In the genomic region with DNA sequence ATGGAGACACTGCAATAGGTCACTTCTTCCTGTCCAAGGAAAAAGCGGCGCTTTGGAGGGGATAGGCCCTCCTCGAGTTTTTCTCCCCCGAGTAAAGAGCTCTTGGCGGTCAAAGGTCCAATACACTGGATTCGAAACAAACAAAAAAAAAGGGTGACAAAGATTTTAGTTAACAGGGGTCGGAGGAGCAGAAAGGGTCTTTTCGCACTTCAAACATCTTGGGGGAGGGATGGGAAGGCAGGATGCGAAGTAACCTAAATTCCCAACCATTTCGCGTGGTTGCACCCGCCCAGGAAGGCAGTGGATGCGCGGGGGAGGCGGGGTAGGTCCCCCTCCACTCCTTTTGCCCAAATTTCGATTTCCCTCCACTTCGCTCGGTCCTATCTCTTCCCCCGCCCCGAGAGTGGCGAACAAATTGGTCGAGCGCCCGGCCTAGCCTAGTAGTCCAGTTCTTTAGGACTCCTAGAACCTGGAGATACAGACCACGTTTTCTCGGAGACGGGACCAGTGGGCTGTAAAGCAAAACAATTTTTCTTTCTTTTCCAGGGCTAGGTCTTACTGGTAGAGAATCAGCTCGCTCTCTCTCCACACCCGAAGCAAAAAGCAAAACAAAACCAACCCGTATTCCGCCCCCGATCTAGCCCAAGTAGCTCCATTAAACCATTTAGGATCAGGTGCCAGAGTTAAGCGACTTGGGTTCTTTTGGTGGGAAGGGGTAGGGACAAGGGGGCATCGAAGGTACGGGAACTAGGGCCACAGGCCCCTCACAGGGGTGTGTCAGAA, we compare ENCODE assay signal across 8 cellular contexts. TPM values are rescaled to one million over a fixed set of nuclear protein-coding genes. Genes with fewer than 3 reads are reported as not detected.
A peak's percentile ranks its signal among the peaks of the same experiment; 100 is the strongest.
DNase-seq lines count a peak whose midpoint lies in the region; ATAC-seq and TF ChIP-seq lines count a peak whose summit lies in the region.

No MANE protein-coding gene starts in this region.

- peak overlapping the region; percentile 65 for H3K4me3 ChIP-seq in AG04450 (ENCODE audit: low read depth, low read length)
- H3K4me3 ChIP-seq in OCI-LY7 (ENCODE audit: low read depth, low read length, poor library complexity, severe bottlenecking), result peak overlapping the region; percentile 84
- H3K4me3 ChIP-seq in astrocyte of the cerebellum (ENCODE audit: low read depth, low read length), result peak overlapping the region; percentile 44
- peak overlapping the region; percentile 78; the same call in 1 of the 2 replicates for H3K4me3 ChIP-seq in iPS DF 6.9 (ENCODE audit: low read length)
- peak overlapping the region; percentile 67 for H3K4me3 ChIP-seq in rectal smooth muscle tissue (ENCODE audit: low read length)

- TF ChIP-seq CTCF in AG04450 (IDR thresholded peaks at IDR 0.05; ENCODE audit: low read depth, low read length) (no peak), OCI-LY7 (conservative IDR thresholded peaks at IDR 0.05; ENCODE audit: low read length) (no peak), astrocyte of the cerebellum (IDR thresholded peaks at IDR 0.05; ENCODE audit: low read depth, low read length, missing control alignments) (no peak)

- in situ Hi-C loops in astrocyte of the cerebellum (cut with HindIII; ENCODE audit: low sequenced_read_pairs), result no loop called here

- BruUV-seq in OCI-LY7 (replicated peaks; lab: Mats Ljungman, UMichigan), result TSS peak; percentile 66

- H3K27ac ChIP-seq in AG04450 (ENCODE audit: low read depth, low read length), result peak overlapping the region; percentile 81
- peak overlapping the region; percentile 67 for H3K27ac ChIP-seq in OCI-LY7 (ENCODE audit: low read depth, low read length, poor library complexity, severe bottlenecking)
- H3K27ac ChIP-seq in iPS DF 6.9 (ENCODE audit: low read length), result no peak overlapping the region
- H3K27ac ChIP-seq in rectal smooth muscle tissue (ENCODE audit: low read depth, low read length), result peak overlapping the region; percentile 89

- DNase-seq in AG04450 (ENCODE audit: low read depth, low spot score), result no peak
- peak; percentile 31 for DNase-seq in OCI-LY7 (ENCODE audit: low spot score)
- DNase-seq in astrocyte of the cerebellum (ENCODE audit: low read depth), result no peak
- DNase-seq in iPS DF 6.9 (ENCODE audit: low read depth, low spot score), result no peak
- DNase-seq in DMS153 (lab: John Stamatoyannopoulos, UW), result no peak

- no CpG with 5 or more reads among the region's 35 CpGs for WGBS in iPS DF 6.9 (ENCODE audit: insufficient coverage, insufficient read length)

- H3K36me3 ChIP-seq in OCI-LY7 (ENCODE audit: insufficient read depth, low read length) (no peaks in the 10 kb centered on the region), iPS DF 6.9 (ENCODE audit: control insufficient read depth, insufficient read depth, low read length) (no peaks in the 10 kb centered on the region), rectal smooth muscle tissue (ENCODE audit: control insufficient read depth, insufficient read depth, low read length) (no peaks in the 10 kb centered on the region)

- POLR2A ChIA-PET in AG04450 (lab: Yijun Ruan, JAX), result interaction anchor here (0.6 to 0.8 kb wide), 3 partner anchors 39 to 131 kb away, joined by 3 read pairs; no protein-coding TSS in a partner anchor
- POLR2A ChIA-PET in OCI-LY7 (lab: Charles Lee), result interaction anchor here (0.5 to 1.0 kb wide), 4 partner anchors 20 to 228 kb away, joined by 3 to 6 read pairs (median 4); a partner anchor contains a TSS

- H3K4me1 ChIP-seq in OCI-LY7 (ENCODE audit: insufficient read depth, low read length, poor library complexity, severe bottlenecking), result peaks cover 14% of the 10 kb centered on the region
- no peaks in the 10 kb centered on the region for H3K4me1 ChIP-seq in iPS DF 6.9 (ENCODE audit: control insufficient read depth, insufficient read depth, low read length)
- no peaks in the 10 kb centered on the region for H3K4me1 ChIP-seq in rectal smooth muscle tissue (ENCODE audit: control insufficient read depth, insufficient read depth, low read length)

- H3K27me3 ChIP-seq in AG04450 (ENCODE audit: control insufficient read depth, insufficient read depth, low read length), result no peaks in the 10 kb centered on the region
- no peaks in the 10 kb centered on the region for H3K27me3 ChIP-seq in iPS DF 6.9 (ENCODE audit: control insufficient read depth, insufficient read depth, low read length)
- H3K27me3 ChIP-seq in rectal smooth muscle tissue (ENCODE audit: control insufficient read depth, insufficient read depth, low read length), result no peaks in the 10 kb centered on the region

- intact Hi-C loops in OCI-LY7 (cut with micrococcal nuclease; ENCODE audit: unreplicated experiment), result loop anchor here (1.0 to 5.0 kb wide), 4 partner anchors 59 to 253 kb away; no protein-coding TSS in a partner anchor

- peak overlapping the region; percentile 85 for H3K4me2 ChIP-seq in OCI-LY7 (ENCODE audit: low read length)

- no peaks in the 10 kb centered on the region for H3K9me2 ChIP-seq in OCI-LY7 (ENCODE audit: insufficient read depth, low read length)

- H3K9me3 ChIP-seq in AG04450 (ENCODE audit: control insufficient read depth, insufficient read depth, low read length) (no peaks in the 10 kb centered on the region), OCI-LY7 (ENCODE audit: low read length) (no peaks in the 10 kb centered on the region), iPS DF 6.9 (ENCODE audit: control insufficient read depth, insufficient read depth, low read length) (no peaks in the 10 kb centered on the region)

- H4K20me1 ChIP-seq in OCI-LY7 (ENCODE audit: insufficient read depth, low read length), result peaks cover 12% of the 10 kb centered on the region; the same call in 1 of the 2 replicates

- peak overlapping the region; percentile 87; the same call in 1 of the 2 replicates for H2AFZ ChIP-seq in OCI-LY7 (ENCODE audit: low read length)

- ATAC-seq in GM19035 (IDR thresholded peaks at IDR 0.05; ENCODE audit: unreplicated experiment) (peak; percentile 1), esophagus mucosa (no peak)

- CTCF ChIA-PET in AG04450 (lab: Charles Lee) (interaction anchor here (0.6 to 2.8 kb wide), 7 partner anchors 9 to 258 kb away, joined by 3 to 15 read pairs (median 4); no protein-coding TSS in a partner anchor), OCI-LY7 (lab: Charles Lee; ENCODE audit: unreplicated experiment) (no interaction called here)

- peak overlapping the region; percentile 63 for H3K9ac ChIP-seq in rectal smooth muscle tissue (ENCODE audit: low read length)

- peaks cover 49% of the 10 kb centered on the region for H3K79me2 ChIP-seq in OCI-LY7 (ENCODE audit: insufficient read depth, low read depth, low read length)

RNA-seq across cellular contexts. Expression of a gene that starts 2.0 kb away (rescaled TPM):
- polyA plus RNA-seq in AG04450 (2011; rRNA removed), result 36.9 and 56.2 TPM in 2 replicates
- polyA minus RNA-seq in AG04450 (2011; rRNA and poly(A)+ RNA removed), result 43.9 and 90.5 TPM in 2 replicates
- total RNA-seq in OCI-LY7 (2014; rRNA removed; shearing (Covaris generic)), result 56.7 and 72.1 TPM in 2 replicates
- 68.9 and 77.5 TPM in 2 replicates for total RNA-seq in OCI-LY7 (2022)
- total RNA-seq in esophagus mucosa, result 40.6 TPM
